ENCODE assay signal across 1 cellular context in genomic region chr1:208245185-208245705, GRCh38.
TF ChIP-seq lines count a peak whose summit lies in the region.

No MANE protein-coding gene starts in this region.

TF ChIP-seq in K562, 482 proteins besides CTCF, POLR2A, EP300 and RAD21 (continued from another document and continues in another):
- TF ChIP-seq PHF21A (IDR thresholded peaks at IDR 0.05; ENCODE audit: borderline replicate concordance, low read depth) (peak; percentile 98), E2F8 (IDR thresholded peaks at IDR 0.05; ENCODE audit: low read depth, partially characterized antibody) (no peak), ZNF717 (CRISPR knock-in tag; IDR thresholded peaks at IDR 0.05) (no peak), GATAD2A (IDR thresholded peaks at IDR 0.05) (no peak), POLR2AphosphoS5 (IDR thresholded peaks at IDR 0.05; ENCODE audit: control insufficient read depth, insufficient read depth, low read depth, low read length) (no peak), ZNF280B (CRISPR knock-in tag; IDR thresholded peaks at IDR 0.05) (no peak), FOSL1 (tag; conservative IDR thresholded peaks at IDR 0.05) (no peak), MYC (IDR thresholded peaks at IDR 0.05; ENCODE audit: low read depth, low read length) (0 out of 2 replicates have a peak, but pooled peaks have one; percentile 40), MYC (CRISPR knock-in tag; IDR thresholded peaks at IDR 0.05; ENCODE audit: borderline replicate concordance, low read depth) (no peak), CBFA2T3 (IDR thresholded peaks at IDR 0.05) (peak; percentile 13; the same call in 1 of the 2 replicates), SOX6 (IDR thresholded peaks at IDR 0.05) (peak; percentile 32; the same call in 1 of the 2 replicates), PTRF (tag; IDR thresholded peaks at IDR 0.05) (no peak), CXXC5 (CRISPR knock-in tag; IDR thresholded peaks at IDR 0.05) (peak; percentile 71), HOMEZ (CRISPR knock-in tag; IDR thresholded peaks at IDR 0.05) (no peak), GABPB1 (CRISPR knock-in tag; IDR thresholded peaks at IDR 0.05) (0 out of 2 replicates have a peak, but pooled peaks have one; percentile 51), MYNN (IDR thresholded peaks at IDR 0.05) (no peak), MYNN (CRISPR knock-in tag; IDR thresholded peaks at IDR 0.05) (no peak), MTA3 (IDR thresholded peaks at IDR 0.05; ENCODE audit: borderline replicate concordance) (no peak), BRD4 (IDR thresholded peaks at IDR 0.05) (no peak), RNF2 (IDR thresholded peaks at IDR 0.05) (0 out of 2 replicates have a peak, but pooled peaks have one; percentile 13), BRD9 (IDR thresholded peaks at IDR 0.05; ENCODE audit: low read depth, partially characterized antibody) (no peak), ZNF76 (CRISPR knock-in tag; IDR thresholded peaks at IDR 0.05; ENCODE audit: borderline replicate concordance) (no peak), FOXO4 (CRISPR knock-in tag; IDR thresholded peaks at IDR 0.05) (no peak), STAG1 (CRISPR knock-in tag; IDR thresholded peaks at IDR 0.05; ENCODE audit: borderline replicate concordance) (peak; percentile 90), PRMT5 (CRISPR knock-in tag; IDR thresholded peaks at IDR 0.05) (no peak), ELF4 (CRISPR knock-in tag; IDR thresholded peaks at IDR 0.05) (no peak), TOE1 (IDR thresholded peaks at IDR 0.05; ENCODE audit: borderline replicate concordance) (no peak), TOE1 (CRISPR knock-in tag; IDR thresholded peaks at IDR 0.05; ENCODE audit: borderline replicate concordance, low read depth) (no peak), KAT8 (IDR thresholded peaks at IDR 0.05; ENCODE audit: low read depth) (no peak), ARHGAP35 (IDR thresholded peaks at IDR 0.05; ENCODE audit: partially characterized antibody) (no peak), ZNF644 (tag; IDR thresholded peaks at IDR 0.05; ENCODE audit: low read depth) (no peak), IRF2 (CRISPR knock-in tag; IDR thresholded peaks at IDR 0.05) (no peak), ERF (CRISPR knock-in tag; IDR thresholded peaks at IDR 0.05) (no peak), ZNF143 (CRISPR knock-in tag; IDR thresholded peaks at IDR 0.05) (no peak), FOXP1 (CRISPR knock-in tag; IDR thresholded peaks at IDR 0.05) (no peak), TEAD4 (IDR thresholded peaks at IDR 0.05; ENCODE audit: low read length) (peak; percentile 8; the same call in 1 of the 2 replicates), TEAD4 (CRISPR knock-in tag; IDR thresholded peaks at IDR 0.05; ENCODE audit: borderline replicate concordance) (no peak), ZNF124 (CRISPR knock-in tag; IDR thresholded peaks at IDR 0.05) (no peak), TBP (optimal IDR thresholded peaks at IDR 0.05; ENCODE audit: low read depth, low read length) (no peak), SMARCA5 (IDR thresholded peaks at IDR 0.05) (no peak), HEY1 (CRISPR knock-in tag; IDR thresholded peaks at IDR 0.05; ENCODE audit: borderline replicate concordance) (no peak), KDM1A (IDR thresholded peaks at IDR 0.05) (peak; percentile 93), L3MBTL2 (IDR thresholded peaks at IDR 0.05) (peak; percentile 43; the same call in 1 of the 2 replicates), KLF10 (CRISPR knock-in tag; IDR thresholded peaks at IDR 0.05) (no peak), HDAC2 (IDR thresholded peaks at IDR 0.05) (0 out of 2 replicates have a peak, but pooled peaks have one; percentile 47), SMAD3 (CRISPR knock-in tag; conservative IDR thresholded peaks at IDR 0.05) (no peak), LEF1 (IDR thresholded peaks at IDR 0.05) (no peak)
- TF ChIP-seq, protein P1, sequence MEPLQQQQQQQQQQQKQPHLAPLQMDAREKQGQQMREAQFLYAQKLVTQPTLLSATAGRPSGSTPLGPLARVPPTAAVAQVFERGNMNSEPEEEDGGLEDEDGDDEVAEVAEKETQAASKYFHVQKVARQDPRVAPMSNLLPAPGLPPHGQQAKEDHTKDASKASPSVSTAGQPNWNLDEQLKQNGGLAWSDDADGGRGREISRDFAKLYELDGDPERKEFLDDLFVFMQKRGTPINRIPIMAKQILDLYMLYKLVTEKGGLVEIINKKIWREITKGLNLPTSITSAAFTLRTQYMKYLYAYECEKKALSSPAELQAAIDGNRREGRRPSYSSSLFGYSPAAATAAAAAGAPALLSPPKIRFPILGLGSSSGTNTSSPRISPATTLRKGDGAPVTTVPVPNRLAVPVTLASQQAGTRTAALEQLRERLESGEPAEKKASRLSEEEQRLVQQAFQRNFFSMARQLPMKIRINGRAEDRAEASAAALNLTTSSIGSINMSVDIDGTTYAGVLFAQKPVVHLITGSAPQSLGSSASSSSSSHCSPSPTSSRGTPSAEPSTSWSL (CRISPR knock-in tag; IDR thresholded peaks at IDR 0.05; ENCODE audit: borderline replicate concordance): no peak
- TF ChIP-seq, protein P2, sequence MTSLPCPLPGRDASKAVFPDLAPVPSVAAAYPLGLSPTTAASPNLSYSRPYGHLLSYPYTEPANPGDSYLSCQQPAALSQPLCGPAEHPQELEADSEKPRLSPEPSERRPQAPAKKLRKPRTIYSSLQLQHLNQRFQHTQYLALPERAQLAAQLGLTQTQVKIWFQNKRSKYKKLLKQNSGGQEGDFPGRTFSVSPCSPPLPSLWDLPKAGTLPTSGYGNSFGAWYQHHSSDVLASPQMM (CRISPR knock-in tag; IDR thresholded peaks at IDR 0.05): no peak
- TF ChIP-seq, protein P3, sequence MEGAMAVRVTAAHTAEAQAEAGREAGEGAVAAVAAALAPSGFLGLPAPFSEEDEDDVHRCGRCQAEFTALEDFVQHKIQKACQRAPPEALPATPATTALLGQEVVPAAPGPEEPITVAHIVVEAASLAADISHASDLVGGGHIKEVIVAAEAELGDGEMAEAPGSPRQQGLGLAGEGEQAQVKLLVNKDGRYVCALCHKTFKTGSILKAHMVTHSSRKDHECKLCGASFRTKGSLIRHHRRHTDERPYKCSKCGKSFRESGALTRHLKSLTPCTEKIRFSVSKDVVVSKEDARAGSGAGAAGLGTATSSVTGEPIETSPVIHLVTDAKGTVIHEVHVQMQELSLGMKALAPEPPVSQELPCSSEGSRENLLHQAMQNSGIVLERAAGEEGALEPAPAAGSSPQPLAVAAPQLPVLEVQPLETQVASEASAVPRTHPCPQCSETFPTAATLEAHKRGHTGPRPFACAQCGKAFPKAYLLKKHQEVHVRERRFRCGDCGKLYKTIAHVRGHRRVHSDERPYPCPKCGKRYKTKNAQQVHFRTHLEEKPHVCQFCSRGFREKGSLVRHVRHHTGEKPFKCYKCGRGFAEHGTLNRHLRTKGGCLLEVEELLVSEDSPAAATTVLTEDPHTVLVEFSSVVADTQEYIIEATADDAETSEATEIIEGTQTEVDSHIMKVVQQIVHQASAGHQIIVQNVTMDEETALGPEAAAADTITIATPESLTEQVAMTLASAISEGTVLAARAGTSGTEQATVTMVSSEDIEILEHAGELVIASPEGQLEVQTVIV (CRISPR knock-in tag; IDR thresholded peaks at IDR 0.05; ENCODE audit: borderline replicate concordance): no peak
- TF ChIP-seq, protein P4, sequence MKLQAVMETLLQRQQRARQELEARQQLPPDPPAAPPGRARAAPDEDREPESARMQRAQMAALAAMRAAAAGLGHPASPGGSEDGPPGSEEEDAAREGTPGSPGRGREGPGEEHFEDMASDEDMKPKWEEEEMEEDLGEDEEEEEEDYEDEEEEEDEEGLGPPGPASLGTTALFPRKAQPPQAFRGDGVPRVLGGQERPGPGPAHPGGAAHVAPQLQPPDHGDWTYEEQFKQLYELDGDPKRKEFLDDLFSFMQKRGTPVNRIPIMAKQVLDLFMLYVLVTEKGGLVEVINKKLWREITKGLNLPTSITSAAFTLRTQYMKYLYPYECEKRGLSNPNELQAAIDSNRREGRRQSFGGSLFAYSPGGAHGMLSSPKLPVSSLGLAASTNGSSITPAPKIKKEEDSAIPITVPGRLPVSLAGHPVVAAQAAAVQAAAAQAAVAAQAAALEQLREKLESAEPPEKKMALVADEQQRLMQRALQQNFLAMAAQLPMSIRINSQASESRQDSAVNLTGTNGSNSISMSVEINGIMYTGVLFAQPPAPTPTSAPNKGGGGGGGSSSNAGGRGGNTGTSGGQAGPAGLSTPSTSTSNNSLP (IDR thresholded peaks at IDR 0.05; ENCODE audit: borderline replicate concordance, low read depth, low read length): peak; percentile 65; the same call in 1 of the 2 replicates
- TF ChIP-seq, protein P5, sequence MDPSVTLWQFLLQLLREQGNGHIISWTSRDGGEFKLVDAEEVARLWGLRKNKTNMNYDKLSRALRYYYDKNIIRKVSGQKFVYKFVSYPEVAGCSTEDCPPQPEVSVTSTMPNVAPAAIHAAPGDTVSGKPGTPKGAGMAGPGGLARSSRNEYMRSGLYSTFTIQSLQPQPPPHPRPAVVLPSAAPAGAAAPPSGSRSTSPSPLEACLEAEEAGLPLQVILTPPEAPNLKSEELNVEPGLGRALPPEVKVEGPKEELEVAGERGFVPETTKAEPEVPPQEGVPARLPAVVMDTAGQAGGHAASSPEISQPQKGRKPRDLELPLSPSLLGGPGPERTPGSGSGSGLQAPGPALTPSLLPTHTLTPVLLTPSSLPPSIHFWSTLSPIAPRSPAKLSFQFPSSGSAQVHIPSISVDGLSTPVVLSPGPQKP (CRISPR knock-in tag; IDR thresholded peaks at IDR 0.05): no peak
- TF ChIP-seq, protein P6, sequence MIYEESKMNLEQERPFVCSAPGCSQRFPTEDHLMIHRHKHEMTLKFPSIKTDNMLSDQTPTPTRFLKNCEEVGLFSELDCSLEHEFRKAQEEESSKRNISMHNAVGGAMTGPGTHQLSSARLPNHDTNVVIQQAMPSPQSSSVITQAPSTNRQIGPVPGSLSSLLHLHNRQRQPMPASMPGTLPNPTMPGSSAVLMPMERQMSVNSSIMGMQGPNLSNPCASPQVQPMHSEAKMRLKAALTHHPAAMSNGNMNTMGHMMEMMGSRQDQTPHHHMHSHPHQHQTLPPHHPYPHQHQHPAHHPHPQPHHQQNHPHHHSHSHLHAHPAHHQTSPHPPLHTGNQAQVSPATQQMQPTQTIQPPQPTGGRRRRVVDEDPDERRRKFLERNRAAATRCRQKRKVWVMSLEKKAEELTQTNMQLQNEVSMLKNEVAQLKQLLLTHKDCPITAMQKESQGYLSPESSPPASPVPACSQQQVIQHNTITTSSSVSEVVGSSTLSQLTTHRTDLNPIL (CRISPR knock-in tag; IDR thresholded peaks at IDR 0.05): no peak
- TF ChIP-seq, protein P7, sequence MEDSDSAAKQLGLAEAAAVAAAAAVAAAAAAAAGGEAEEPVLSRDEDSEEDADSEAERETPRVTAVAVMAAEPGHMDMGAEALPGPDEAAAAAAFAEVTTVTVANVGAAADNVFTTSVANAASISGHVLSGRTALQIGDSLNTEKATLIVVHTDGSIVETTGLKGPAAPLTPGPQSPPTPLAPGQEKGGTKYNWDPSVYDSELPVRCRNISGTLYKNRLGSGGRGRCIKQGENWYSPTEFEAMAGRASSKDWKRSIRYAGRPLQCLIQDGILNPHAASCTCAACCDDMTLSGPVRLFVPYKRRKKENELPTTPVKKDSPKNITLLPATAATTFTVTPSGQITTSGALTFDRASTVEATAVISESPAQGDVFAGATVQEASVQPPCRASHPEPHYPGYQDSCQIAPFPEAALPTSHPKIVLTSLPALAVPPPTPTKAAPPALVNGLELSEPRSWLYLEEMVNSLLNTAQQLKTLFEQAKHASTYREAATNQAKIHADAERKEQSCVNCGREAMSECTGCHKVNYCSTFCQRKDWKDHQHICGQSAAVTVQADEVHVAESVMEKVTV (CRISPR knock-in tag; IDR thresholded peaks at IDR 0.05): peak; percentile 84
